ENCODE assay signal across 20 cellular contexts in the genomic region with DNA sequence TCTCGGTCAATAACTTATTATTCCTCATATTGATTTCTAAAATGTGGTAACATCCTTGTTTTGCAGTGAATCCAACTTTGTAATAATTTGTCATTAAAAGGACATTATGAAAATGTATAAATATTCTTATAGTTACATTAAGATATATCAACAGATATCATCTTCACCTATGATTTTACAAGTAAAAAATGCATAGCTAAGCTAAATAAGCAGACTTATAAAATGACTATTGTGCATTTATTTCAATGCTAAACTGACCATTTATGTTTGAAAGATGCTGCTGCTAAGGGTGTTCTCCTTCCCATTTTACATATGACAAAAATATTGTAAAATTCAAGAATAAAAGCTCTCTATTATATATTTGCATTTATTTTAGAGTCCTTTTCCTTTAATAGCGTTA. TPM values are rescaled to one million over a fixed set of nuclear protein-coding genes. Genes with fewer than 3 reads are reported as not detected.
"Had no signal": no experiment of that assay in that cellular context is flagged by ENCODE, and none has a peak within 500 bp of the region (broad histone marks: within the 10 kb centered on the region; RNA-seq: fewer than 3 reads in every experiment).

No MANE protein-coding gene starts in this region.

- H3K4me1 ChIP-seq: colonic mucosa, psoas muscle, spleen, suprapubic skin, vagina had no signal

- H3K4me3 ChIP-seq: colonic mucosa, gastrocnemius medialis, hepatocyte, mucosa of descending colon, psoas muscle, skin epidermis, spleen, suprapubic skin, thyroid gland, vagina had no signal

- H3K4me2 ChIP-seq: hepatocyte had no signal

- H2AFZ ChIP-seq: hepatocyte had no signal

- H3K27ac ChIP-seq: colonic mucosa, hepatocyte, neutrophil, skin epidermis, spleen, suprapubic skin, vagina had no signal

- H3K9me3 ChIP-seq: colonic mucosa, gastrocnemius medialis, mucosa of descending colon, neutrophil, psoas muscle, spleen, suprapubic skin, thyroid gland, vagina had no signal

- FAIRE-seq: kidney had no signal

- ATAC-seq: effector memory CD8-positive, alpha-beta T cell; mucosa of descending colon; natural killer cell treated with Interleukin-12 subunit alpha and Interleukin-12 subunit beta and Interleukin-15 and Interleukin-18, amount 100 ng/mL, for 72 hours; stimulated activated memory B cell treated with anti-CD40 and anti-IgM and Interleukin-4, amounts not matched to agents 10 μg/mL and 1 μg/mL and 100 μg/mL, for 72 hours; stimulated activated naive CD8-positive, alpha-beta T cell treated with anti-CD3 and anti-CD28 coated beads, Interleukin-15, Interleukin-2, amounts not matched to agents 100 U/mL and 50 U/mL, for 24 hours had no signal

- H3K36me3 ChIP-seq: colonic mucosa, gastrocnemius medialis, neutrophil, suprapubic skin, vagina had no signal

- DNase-seq: colonic mucosa; effector memory CD8-positive, alpha-beta T cell; kidney; mesenchymal stem cell; mucosa of descending colon; naive B cell; spleen; stimulated activated CD4-positive, alpha-beta T cell treated with anti-CD3 and anti-CD28 coated beads, Interleukin-4, amount 100 ng/mL, for 4 hours; stimulated activated naive CD8-positive, alpha-beta T cell treated with anti-CD3 and anti-CD28 coated beads, Interleukin-15, Interleukin-2, amounts not matched to agents 100 U/mL and 50 U/mL, for 24 hours; trophoblast cell had no signal

- H3K27me3 ChIP-seq: colonic mucosa, thyroid gland, vagina had no signal

RNA-seq across cellular contexts. Expression of gene PROX1, which starts 7.8 kb away (rescaled TPM):
- total RNA-seq: natural killer cell treated with Interleukin-12 subunit alpha and Interleukin-12 subunit beta and Interleukin-15 and Interleukin-18, amount 100 ng/mL, for 72 hours had no signal
